1 cellular context compared by ENCODE assay signal in the genomic region with DNA sequence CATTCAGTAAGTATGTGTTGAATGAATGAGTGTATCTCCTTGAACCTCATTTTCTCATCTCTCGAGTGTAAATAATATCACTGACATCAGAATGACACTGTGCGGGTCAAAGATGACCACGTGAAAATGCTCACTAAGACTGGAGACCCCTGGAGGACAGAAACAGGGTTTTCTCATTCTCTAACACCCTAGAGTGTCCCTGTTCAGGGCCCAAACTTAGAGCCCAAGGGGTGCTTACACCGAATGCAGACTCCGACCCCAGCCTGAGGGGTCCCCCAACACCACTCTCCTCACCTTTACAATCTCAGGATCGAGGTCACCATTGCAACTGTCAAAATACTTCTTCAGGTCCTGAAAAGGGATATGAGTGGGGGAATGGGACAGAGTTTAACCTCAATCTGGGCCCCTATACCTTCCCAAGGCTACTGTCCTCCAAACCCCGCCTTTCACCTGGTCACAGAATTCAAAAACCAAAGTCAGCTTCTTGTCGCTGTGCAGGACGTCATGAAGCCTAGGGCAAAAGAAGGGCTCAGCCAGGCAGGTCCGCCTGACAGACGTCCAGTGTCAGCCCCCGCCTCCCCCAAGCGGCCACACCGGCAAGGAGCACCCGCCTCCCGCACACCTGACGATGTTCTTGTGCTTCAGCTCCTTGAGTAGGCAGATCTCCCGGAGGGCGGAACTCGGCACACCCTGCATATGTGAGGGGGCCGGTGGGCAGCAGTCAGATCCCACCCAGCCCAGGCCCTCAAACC.
TF ChIP-seq lines count a peak whose summit lies in the region.

No MANE protein-coding gene starts in this region.

TF ChIP-seq in K562, 482 proteins besides CTCF, POLR2A, EP300 and RAD21 (continued from another document and continues in another):
- TF ChIP-seq, protein P1, sequence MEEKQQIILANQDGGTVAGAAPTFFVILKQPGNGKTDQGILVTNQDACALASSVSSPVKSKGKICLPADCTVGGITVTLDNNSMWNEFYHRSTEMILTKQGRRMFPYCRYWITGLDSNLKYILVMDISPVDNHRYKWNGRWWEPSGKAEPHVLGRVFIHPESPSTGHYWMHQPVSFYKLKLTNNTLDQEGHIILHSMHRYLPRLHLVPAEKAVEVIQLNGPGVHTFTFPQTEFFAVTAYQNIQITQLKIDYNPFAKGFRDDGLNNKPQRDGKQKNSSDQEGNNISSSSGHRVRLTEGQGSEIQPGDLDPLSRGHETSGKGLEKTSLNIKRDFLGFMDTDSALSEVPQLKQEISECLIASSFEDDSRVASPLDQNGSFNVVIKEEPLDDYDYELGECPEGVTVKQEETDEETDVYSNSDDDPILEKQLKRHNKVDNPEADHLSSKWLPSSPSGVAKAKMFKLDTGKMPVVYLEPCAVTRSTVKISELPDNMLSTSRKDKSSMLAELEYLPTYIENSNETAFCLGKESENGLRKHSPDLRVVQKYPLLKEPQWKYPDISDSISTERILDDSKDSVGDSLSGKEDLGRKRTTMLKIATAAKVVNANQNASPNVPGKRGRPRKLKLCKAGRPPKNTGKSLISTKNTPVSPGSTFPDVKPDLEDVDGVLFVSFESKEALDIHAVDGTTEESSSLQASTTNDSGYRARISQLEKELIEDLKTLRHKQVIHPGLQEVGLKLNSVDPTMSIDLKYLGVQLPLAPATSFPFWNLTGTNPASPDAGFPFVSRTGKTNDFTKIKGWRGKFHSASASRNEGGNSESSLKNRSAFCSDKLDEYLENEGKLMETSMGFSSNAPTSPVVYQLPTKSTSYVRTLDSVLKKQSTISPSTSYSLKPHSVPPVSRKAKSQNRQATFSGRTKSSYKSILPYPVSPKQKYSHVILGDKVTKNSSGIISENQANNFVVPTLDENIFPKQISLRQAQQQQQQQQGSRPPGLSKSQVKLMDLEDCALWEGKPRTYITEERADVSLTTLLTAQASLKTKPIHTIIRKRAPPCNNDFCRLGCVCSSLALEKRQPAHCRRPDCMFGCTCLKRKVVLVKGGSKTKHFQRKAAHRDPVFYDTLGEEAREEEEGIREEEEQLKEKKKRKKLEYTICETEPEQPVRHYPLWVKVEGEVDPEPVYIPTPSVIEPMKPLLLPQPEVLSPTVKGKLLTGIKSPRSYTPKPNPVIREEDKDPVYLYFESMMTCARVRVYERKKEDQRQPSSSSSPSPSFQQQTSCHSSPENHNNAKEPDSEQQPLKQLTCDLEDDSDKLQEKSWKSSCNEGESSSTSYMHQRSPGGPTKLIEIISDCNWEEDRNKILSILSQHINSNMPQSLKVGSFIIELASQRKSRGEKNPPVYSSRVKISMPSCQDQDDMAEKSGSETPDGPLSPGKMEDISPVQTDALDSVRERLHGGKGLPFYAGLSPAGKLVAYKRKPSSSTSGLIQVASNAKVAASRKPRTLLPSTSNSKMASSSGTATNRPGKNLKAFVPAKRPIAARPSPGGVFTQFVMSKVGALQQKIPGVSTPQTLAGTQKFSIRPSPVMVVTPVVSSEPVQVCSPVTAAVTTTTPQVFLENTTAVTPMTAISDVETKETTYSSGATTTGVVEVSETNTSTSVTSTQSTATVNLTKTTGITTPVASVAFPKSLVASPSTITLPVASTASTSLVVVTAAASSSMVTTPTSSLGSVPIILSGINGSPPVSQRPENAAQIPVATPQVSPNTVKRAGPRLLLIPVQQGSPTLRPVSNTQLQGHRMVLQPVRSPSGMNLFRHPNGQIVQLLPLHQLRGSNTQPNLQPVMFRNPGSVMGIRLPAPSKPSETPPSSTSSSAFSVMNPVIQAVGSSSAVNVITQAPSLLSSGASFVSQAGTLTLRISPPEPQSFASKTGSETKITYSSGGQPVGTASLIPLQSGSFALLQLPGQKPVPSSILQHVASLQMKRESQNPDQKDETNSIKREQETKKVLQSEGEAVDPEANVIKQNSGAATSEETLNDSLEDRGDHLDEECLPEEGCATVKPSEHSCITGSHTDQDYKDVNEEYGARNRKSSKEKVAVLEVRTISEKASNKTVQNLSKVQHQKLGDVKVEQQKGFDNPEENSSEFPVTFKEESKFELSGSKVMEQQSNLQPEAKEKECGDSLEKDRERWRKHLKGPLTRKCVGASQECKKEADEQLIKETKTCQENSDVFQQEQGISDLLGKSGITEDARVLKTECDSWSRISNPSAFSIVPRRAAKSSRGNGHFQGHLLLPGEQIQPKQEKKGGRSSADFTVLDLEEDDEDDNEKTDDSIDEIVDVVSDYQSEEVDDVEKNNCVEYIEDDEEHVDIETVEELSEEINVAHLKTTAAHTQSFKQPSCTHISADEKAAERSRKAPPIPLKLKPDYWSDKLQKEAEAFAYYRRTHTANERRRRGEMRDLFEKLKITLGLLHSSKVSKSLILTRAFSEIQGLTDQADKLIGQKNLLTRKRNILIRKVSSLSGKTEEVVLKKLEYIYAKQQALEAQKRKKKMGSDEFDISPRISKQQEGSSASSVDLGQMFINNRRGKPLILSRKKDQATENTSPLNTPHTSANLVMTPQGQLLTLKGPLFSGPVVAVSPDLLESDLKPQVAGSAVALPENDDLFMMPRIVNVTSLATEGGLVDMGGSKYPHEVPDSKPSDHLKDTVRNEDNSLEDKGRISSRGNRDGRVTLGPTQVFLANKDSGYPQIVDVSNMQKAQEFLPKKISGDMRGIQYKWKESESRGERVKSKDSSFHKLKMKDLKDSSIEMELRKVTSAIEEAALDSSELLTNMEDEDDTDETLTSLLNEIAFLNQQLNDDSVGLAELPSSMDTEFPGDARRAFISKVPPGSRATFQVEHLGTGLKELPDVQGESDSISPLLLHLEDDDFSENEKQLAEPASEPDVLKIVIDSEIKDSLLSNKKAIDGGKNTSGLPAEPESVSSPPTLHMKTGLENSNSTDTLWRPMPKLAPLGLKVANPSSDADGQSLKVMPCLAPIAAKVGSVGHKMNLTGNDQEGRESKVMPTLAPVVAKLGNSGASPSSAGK (IDR thresholded peaks at IDR 0.05), result no peak
- TF ChIP-seq ARHGAP35 (IDR thresholded peaks at IDR 0.05; ENCODE audit: partially characterized antibody) (no peak), ELF4 (CRISPR knock-in tag; IDR thresholded peaks at IDR 0.05) (no peak), KHSRP (IDR thresholded peaks at IDR 0.05) (no peak), DPF2 (IDR thresholded peaks at IDR 0.05) (peak; percentile 59), HCFC1 (IDR thresholded peaks at IDR 0.05; ENCODE audit: low read depth, low read length) (peak; percentile 60), JUND (IDR thresholded peaks at IDR 0.05; ENCODE audit: borderline replicate concordance, low read depth, low read length) (0 out of 2 replicates have a peak, but pooled peaks have one; percentile 32), JUND (tag; IDR thresholded peaks at IDR 0.05; ENCODE audit: borderline replicate concordance, low read depth, low read length) (peak; percentile 48; the same call in 1 of the 3 replicates), POLR2G (IDR thresholded peaks at IDR 0.05; ENCODE audit: low read depth, low read length) (no peak), THRAP3 (IDR thresholded peaks at IDR 0.05; ENCODE audit: borderline replicate concordance) (no peak), MXI1 (IDR thresholded peaks at IDR 0.05; ENCODE audit: low read depth, low read length) (no peak), KDM5B (IDR thresholded peaks at IDR 0.05; ENCODE audit: insufficient replicate concordance, low read depth, low read length) (no peak), FOXA3 (CRISPR knock-in tag; conservative IDR thresholded peaks at IDR 0.05 in 1 of 2, IDR thresholded peaks at IDR 0.05 in 1 of 2) (no peak), ZNF384 (IDR thresholded peaks at IDR 0.05; ENCODE audit: low read depth, low read length) (no peak), ETV1 (tag; conservative IDR thresholded peaks at IDR 0.05; ENCODE audit: low read depth) (no peak), ZKSCAN1 (IDR thresholded peaks at IDR 0.05; ENCODE audit: low read depth, low read length) (0 out of 2 replicates have a peak, but pooled peaks have one; percentile 10), HLTF (IDR thresholded peaks at IDR 0.05) (no peak), ARID1B (IDR thresholded peaks at IDR 0.05) (no peak), POLR2H (tag; IDR thresholded peaks at IDR 0.05; ENCODE audit: low read depth) (no peak), TEAD2 (tag; IDR thresholded peaks at IDR 0.05) (no peak), CBFA2T3 (IDR thresholded peaks at IDR 0.05) (no peak), ZNF282 (CRISPR knock-in tag; IDR thresholded peaks at IDR 0.05) (no peak), ZNF354B (CRISPR knock-in tag; IDR thresholded peaks at IDR 0.05) (no peak), PHB2 (IDR thresholded peaks at IDR 0.05; ENCODE audit: low read depth) (no peak), CHD4 (IDR thresholded peaks at IDR 0.05; ENCODE audit: insufficient read depth, insufficient replicate concordance, low read depth, low read length, poor library complexity, severe bottlenecking) (no peak), SMARCB1 (IDR thresholded peaks at IDR 0.05; ENCODE audit: insufficient read length, low read depth) (no peak), SIRT6 (IDR thresholded peaks at IDR 0.05; ENCODE audit: low read depth, low read length) (no peak), ZNF316 (IDR thresholded peaks at IDR 0.05) (no peak), CREBBP (IDR thresholded peaks at IDR 0.05; ENCODE audit: low read depth, low read length) (no peak), SIX5 (IDR thresholded peaks at IDR 0.05; ENCODE audit: borderline replicate concordance in 1 of 2, insufficient read depth in 1 of 2, low read depth in 1 of 2, low read length in 2 of 2) (no peak; a peak in 1 of 4 replicates), HNRNPH1 (optimal IDR thresholded peaks at IDR 0.05; ENCODE audit: low read depth, low read length) (no peak)
- TF ChIP-seq, protein P2, sequence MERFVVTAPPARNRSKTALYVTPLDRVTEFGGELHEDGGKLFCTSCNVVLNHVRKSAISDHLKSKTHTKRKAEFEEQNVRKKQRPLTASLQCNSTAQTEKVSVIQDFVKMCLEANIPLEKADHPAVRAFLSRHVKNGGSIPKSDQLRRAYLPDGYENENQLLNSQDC (CRISPR knock-in tag; IDR thresholded peaks at IDR 0.05), result no peak
- TF ChIP-seq, protein P3, sequence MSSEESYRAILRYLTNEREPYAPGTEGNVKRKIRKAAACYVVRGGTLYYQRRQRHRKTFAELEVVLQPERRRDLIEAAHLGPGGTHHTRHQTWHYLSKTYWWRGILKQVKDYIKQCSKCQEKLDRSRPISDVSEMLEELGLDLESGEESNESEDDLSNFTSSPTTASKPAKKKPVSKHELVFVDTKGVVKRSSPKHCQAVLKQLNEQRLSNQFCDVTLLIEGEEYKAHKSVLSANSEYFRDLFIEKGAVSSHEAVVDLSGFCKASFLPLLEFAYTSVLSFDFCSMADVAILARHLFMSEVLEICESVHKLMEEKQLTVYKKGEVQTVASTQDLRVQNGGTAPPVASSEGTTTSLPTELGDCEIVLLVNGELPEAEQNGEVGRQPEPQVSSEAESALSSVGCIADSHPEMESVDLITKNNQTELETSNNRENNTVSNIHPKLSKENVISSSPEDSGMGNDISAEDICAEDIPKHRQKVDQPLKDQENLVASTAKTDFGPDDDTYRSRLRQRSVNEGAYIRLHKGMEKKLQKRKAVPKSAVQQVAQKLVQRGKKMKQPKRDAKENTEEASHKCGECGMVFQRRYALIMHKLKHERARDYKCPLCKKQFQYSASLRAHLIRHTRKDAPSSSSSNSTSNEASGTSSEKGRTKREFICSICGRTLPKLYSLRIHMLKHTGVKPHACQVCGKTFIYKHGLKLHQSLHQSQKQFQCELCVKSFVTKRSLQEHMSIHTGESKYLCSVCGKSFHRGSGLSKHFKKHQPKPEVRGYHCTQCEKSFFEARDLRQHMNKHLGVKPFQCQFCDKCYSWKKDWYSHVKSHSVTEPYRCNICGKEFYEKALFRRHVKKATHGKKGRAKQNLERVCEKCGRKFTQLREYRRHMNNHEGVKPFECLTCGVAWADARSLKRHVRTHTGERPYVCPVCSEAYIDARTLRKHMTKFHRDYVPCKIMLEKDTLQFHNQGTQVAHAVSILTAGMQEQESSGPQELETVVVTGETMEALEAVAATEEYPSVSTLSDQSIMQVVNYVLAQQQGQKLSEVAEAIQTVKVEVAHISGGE (CRISPR knock-in tag; IDR thresholded peaks at IDR 0.05), result no peak
- TF ChIP-seq, protein P4, sequence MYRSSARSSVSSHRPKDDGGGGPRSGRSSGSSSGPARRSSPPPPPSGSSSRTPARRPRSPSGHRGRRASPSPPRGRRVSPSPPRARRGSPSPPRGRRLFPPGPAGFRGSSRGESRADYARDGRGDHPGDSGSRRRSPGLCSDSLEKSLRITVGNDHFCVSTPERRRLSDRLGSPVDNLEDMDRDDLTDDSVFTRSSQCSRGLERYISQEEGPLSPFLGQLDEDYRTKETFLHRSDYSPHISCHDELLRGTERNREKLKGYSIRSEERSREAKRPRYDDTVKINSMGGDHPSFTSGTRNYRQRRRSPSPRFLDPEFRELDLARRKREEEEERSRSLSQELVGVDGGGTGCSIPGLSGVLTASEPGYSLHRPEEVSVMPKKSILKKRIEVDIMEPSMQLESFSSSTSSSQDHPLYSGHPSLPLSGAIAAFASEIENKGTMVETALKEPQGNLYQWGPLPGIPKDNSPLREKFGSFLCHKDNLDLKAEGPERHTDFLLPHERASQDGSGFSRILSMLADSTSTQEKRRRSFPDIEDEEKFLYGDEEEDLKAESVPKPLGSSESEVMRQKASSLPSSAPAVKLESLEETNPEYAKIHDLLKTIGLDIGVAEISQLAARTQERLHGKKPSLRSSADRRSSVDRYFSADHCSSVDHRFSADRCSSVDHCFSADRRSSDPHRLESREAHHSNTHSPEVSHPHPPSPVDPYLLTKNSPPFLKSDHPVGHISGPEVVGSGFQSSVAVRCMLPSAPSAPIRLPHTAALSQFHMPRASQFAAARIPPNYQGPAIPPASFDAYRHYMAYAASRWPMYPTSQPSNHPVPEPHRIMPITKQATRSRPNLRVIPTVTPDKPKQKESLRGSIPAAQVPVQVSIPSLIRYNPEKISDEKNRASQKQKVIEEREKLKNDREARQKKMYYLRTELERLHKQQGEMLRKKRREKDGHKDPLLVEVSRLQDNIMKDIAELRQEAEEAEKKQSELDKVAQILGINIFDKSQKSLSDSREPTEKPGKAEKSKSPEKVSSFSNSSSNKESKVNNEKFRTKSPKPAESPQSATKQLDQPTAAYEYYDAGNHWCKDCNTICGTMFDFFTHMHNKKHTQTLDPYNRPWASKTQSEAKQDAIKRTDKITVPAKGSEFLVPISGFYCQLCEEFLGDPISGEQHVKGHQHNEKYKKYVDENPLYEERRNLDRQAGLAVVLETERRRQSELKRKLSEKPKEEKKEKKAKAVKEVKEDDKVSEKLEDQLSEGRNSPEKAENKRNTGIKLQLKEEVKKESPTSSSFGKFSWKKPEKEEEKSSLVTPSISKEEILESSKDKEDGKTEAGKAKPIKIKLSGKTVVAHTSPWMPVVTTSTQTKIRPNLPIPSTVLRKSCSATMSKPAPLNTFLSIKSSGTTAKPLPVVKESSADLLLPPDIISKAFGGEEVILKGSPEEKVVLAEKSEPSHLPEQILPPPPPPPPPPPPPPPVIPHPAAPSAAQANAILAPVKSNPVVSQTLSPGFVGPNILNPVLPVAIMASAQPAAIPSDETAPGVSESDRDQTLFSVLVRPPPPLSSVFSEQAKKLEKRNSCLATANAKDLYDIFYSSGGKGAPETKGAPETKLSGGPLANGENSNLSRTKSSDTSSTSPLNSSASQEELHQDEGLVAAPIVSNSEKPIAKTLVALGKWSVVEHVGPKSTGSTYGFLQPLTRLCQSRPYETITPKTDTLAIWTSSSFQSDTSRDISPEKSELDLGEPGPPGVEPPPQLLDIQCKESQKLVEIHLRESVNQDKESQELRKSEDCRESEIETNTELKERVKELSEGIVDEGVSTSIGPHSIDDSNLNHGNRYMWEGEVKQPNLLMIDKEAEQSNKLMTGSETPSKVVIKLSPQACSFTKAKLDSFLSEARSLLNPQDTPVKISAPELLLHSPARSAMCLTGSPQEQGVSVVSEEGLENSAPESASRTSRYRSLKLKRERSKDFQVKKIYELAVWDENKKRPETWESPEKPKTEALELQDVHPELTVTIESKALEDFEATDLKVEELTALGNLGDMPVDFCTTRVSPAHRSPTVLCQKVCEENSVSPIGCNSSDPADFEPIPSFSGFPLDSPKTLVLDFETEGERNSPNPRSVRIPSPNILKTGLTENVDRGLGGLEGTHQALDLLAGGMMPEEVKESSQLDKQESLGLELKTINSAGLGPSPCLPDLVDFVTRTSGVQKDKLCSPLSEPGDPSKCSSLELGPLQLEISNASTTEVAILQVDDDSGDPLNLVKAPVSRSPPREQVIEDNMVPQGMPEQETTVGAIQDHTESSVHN (IDR thresholded peaks at IDR 0.05; ENCODE audit: borderline replicate concordance in 1 of 2, low read depth in 1 of 2), result no peak
